In genomic region chr5:92560698-92561361, GRCh38 we compare ENCODE assay signal across 12 cellular contexts.
DNase-seq lines count a peak whose midpoint lies in the region; ATAC-seq and TF ChIP-seq lines count a peak whose summit lies in the region.
"Had no signal": no experiment of that assay in that cellular context is flagged by ENCODE, and none has a peak within 500 bp of the region (broad histone marks: within the 10 kb centered on the region; RNA-seq: fewer than 3 reads in every experiment).

No MANE protein-coding gene starts in this region.

- no peak for TF ChIP-seq CTCF in AG10803 (conservative IDR thresholded peaks at IDR 0.05; ENCODE audit: low read length)
- no peak for TF ChIP-seq CTCF in ascending aorta (IDR thresholded peaks at IDR 0.05)

- H3K27ac ChIP-seq in ascending aorta, result no peak overlapping the region
- H3K27ac ChIP-seq: body of pancreas, foreskin keratinocyte had no signal

- H3K36me3 ChIP-seq in ascending aorta, result no peaks in the 10 kb centered on the region

- peak; percentile 83 for DNase-seq in AG10803 (ENCODE audit: low read depth)
- peak; percentile 75 for DNase-seq in LHCN-M2 (ENCODE audit: low read depth)
- peak; percentile 89 for DNase-seq in astrocyte of the hippocampus (ENCODE audit: low read depth, low spot score)
- peak; percentile 16 for DNase-seq in iPS-NIHi7 (ENCODE audit: extremely low spot score)
- no peak for DNase-seq in ascending aorta (ENCODE audit: low spot score in 2 of 2)
- DNase-seq in occipital lobe (lab: John Stamatoyannopoulos, UW), result no peak
- no peak for DNase-seq in NCI-H1417 treated with DMSO at 0.1 percent for 48 hours (lab: John Stamatoyannopoulos, UW)
- DNase-seq: body of pancreas, Karpas-422 had no signal

- no peaks in the 10 kb centered on the region for H3K9me3 ChIP-seq in ascending aorta
- H3K9me3 ChIP-seq: body of pancreas had no signal

- H3K4me3 ChIP-seq in AG10803 (ENCODE audit: low read length) (no peak overlapping the region), ascending aorta (no peak overlapping the region)
- H3K4me3 ChIP-seq: body of pancreas, GM12878 had no signal

- no peaks in the 10 kb centered on the region for H3K27me3 ChIP-seq in ascending aorta
- H3K27me3 ChIP-seq: body of pancreas, foreskin keratinocyte had no signal

- no peak for ATAC-seq in GM18867 (IDR thresholded peaks at IDR 0.05; ENCODE audit: unreplicated experiment)
- ATAC-seq: body of pancreas, GM12878 had no signal

- intact Hi-C loops in ascending aorta (cut with DNase I), result no loop called here

- no peaks in the 10 kb centered on the region for H3K4me1 ChIP-seq in ascending aorta
- H3K4me1 ChIP-seq: body of pancreas, foreskin keratinocyte had no signal

Comparison
In these comparisons a context has a peak if more than half of its experiments do, and no peak if none do; other contexts are left out.
1. DNase-seq: peak in AG10803 (single experiment), LHCN-M2 (single experiment), astrocyte of the hippocampus (single experiment) and iPS-NIHi7 (single experiment); none in ascending aorta (0 of 2), occipital lobe (single experiment) and NCI-H1417 treated with DMSO at 0.1 percent for 48 hours (single experiment).